Comparison of ENCODE assay signal across 26 cellular contexts in the genomic region with DNA sequence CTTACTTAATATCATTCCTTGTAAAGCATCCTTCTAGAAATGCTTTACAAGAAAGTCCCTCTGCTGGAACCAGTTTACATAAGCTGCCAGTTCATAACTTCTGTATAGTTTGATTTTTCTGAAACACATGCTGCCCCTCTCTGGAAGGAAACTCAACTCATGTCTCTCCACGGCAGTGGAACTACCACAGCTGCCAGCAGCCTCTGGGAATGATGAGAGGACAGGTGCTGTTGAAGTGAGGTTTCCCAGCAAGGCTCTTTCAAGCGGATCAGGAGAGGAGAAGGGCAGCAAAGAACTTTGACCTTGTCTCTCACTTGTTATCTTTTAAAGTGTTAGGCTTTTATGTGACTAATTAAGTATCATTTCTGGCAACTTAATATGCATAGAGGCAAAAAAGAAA. TPM values are rescaled to one million over a fixed set of nuclear protein-coding genes. Genes with fewer than 3 reads are reported as not detected.
DNase-seq lines count a peak whose midpoint lies in the region; ATAC-seq, FAIRE-seq and TF ChIP-seq lines count a peak whose summit lies in the region.
"Had no signal": no experiment of that assay in that cellular context is flagged by ENCODE, and none has a peak within 500 bp of the region (broad histone marks: within the 10 kb centered on the region; RNA-seq: fewer than 3 reads in every experiment).

No MANE protein-coding gene starts in this region.

- TF ChIP-seq POLR2A in body of pancreas (IDR thresholded peaks at IDR 0.05) = peak in 1 of 3 donors; percentile 25

- H3K4me1 ChIP-seq in HUES6 (ENCODE audit: control insufficient read depth, insufficient read depth, low read length) (peaks cover 13% of the 10 kb centered on the region; the same call in 1 of the 2 replicates), body of pancreas (peaks cover 14% of the 10 kb centered on the region), pancreas (peaks cover 4 to 14% (median 5%) of the 10 kb centered on the region in 3 donors)

- H3K9me3 Mint-ChIP-seq in HFFc6 = no peaks in the 10 kb centered on the region
- H3K9me3 Mint-ChIP-seq: IgD-negative memory B cell had no signal

- no peak overlapping the region for H3K9ac ChIP-seq in HUES6 (ENCODE audit: low read length)
- H3K9ac ChIP-seq: KMS-11 had no signal

- H3K27me3 Mint-ChIP-seq in HFFc6 (ENCODE audit: insufficient read depth) = no peaks in the 10 kb centered on the region

- H3K4me3 ChIP-seq in HUES6 (ENCODE audit: low read depth, low read length) = peak overlapping the region; percentile 41; the same call in 1 of the 2 replicates
- no peak overlapping the region for H3K4me3 ChIP-seq in body of pancreas
- H3K4me3 ChIP-seq in pancreas = no peak overlapping the region
- H3K4me3 ChIP-seq: SJSA1 had no signal

- FAIRE-seq in pancreas (lab: Jason Lieb, UNC) = no peak
- FAIRE-seq: D721Med, G401.6 had no signal

- TF ChIP-seq CTCF in body of pancreas (IDR thresholded peaks at IDR 0.05) (peak in 1 of 7 experiments; percentile 1), pancreas (IDR thresholded peaks at IDR 0.05) (no peak), HFFc6 (IDR thresholded peaks at IDR 0.05) (no peak)

- H3K36me3 ChIP-seq in HUES6 (ENCODE audit: control insufficient read depth, insufficient read depth, low read length) (peaks cover 51% of the 10 kb centered on the region; the same call in 1 of the 2 replicates), body of pancreas (replicated peaks in 1 of 2; ENCODE audit: insufficient read depth in 1 of 2, low read depth in 2 of 2) (no peaks in the 10 kb centered on the region), pancreas (no peaks in the 10 kb centered on the region)
- H3K36me3 ChIP-seq: SJSA1 had no signal

- no peaks in the 10 kb centered on the region for H3K36me3 Mint-ChIP-seq in HFFc6 (ENCODE audit: low read depth)
- H3K36me3 Mint-ChIP-seq: CD14-positive monocyte, IgD-negative memory B cell had no signal

- 25 to 40% methylated on average over 2 of the region's 2 CpGs for WGBS in body of pancreas, 2 donors
- 7 to 13% methylated on average over 2 of the region's 2 CpGs for WGBS in pancreas, 2 donors

- H3K27ac ChIP-seq in HUES6 (ENCODE audit: low read depth, low read length) = no peak overlapping the region
- peak overlapping the region in 2 of 4 donors; percentile 69 to 71 for H3K27ac ChIP-seq in body of pancreas
- H3K27ac ChIP-seq in pancreas = peak overlapping the region in 2 of 4 donors; percentile 50 to 64
- H3K27ac ChIP-seq: 22Rv1, KMS-11, SJSA1 had no signal

- no peak overlapping the region for H3K27ac Mint-ChIP-seq in HFFc6
- H3K27ac Mint-ChIP-seq: B cell, IgD-negative memory B cell had no signal

- ATAC-seq in body of pancreas (peak; percentile 88), pancreas (peak; percentile 84 to 92 (median 91)), HG03571 (IDR thresholded peaks at IDR 0.05; ENCODE audit: unreplicated experiment) (no peak)

- H3K9me3 ChIP-seq in HUES6 (ENCODE audit: control insufficient read depth, insufficient read depth, low read depth, low read length) = peaks cover 5% of the 10 kb centered on the region; the same call in 1 of the 2 replicates
- H3K9me3 ChIP-seq in body of pancreas = no peaks in the 10 kb centered on the region
- no peaks in the 10 kb centered on the region for H3K9me3 ChIP-seq in pancreas
- H3K9me3 ChIP-seq: SJSA1 had no signal

- intact Hi-C loops in body of pancreas (cut with DNase I) (no loop called here), pancreas (cut with DNase I) (no loop called here)

- no peak overlapping the region for H3K4me3 Mint-ChIP-seq in HFFc6
- H3K4me3 Mint-ChIP-seq: B cell, CD14-positive monocyte, IgD-negative memory B cell had no signal

- DNase-seq in DMS53 (lab: John Stamatoyannopoulos, UW) (peak; percentile 45), DMS53 treated with DMSO at 0.1 percent for 48 hours (lab: John Stamatoyannopoulos, UW; ENCODE audit: unreplicated experiment) (no peak), body of pancreas (peak; percentile 69 to 85 (median 76)), pancreas (peak in 5 of 6 donors; percentile 50 to 78 (median 64)), HFFc6 (no peak)
- DNase-seq in activated naive CD4-positive, alpha-beta T cell treated with anti-CD3 and anti-CD28 coated beads, Interleukin-2, amount 50 U/mL, for 16 hours = no peak
- DNase-seq: H7; NCI-H1048; NCI-H1436; NCI-H187; NCI-H2081 treated with DMSO at 0.1 percent for 48 hours; NCI-H524; NCI-H748 treated with DMSO at 0.1 percent for 48 hours; NK-92 treated with Interleukin-12 subunit alpha and Interleukin-12 subunit beta, amount 100 ng/mL, for 24 hours; Right ventricle myocardium superior; RPMI8226 had no signal

- H3K27me3 ChIP-seq in HUES6 (ENCODE audit: control insufficient read depth, insufficient read depth, low read length) = no peaks in the 10 kb centered on the region
- H3K27me3 ChIP-seq in body of pancreas = no peaks in the 10 kb centered on the region
- no peaks in the 10 kb centered on the region for H3K27me3 ChIP-seq in pancreas
- H3K27me3 ChIP-seq: SJSA1 had no signal

- peaks cover 2% of the 10 kb centered on the region; the same call in 1 of the 2 replicates for H3K4me1 Mint-ChIP-seq in HFFc6 (ENCODE audit: low read depth)
- H3K4me1 Mint-ChIP-seq: B cell had no signal

RNA-seq across cellular contexts. Expression of a gene that starts 7.3 kb away (rescaled TPM):
- total RNA-seq in body of pancreas = 1 to 10 TPM; 3.1 to 5.6 TPM
- total RNA-seq in pancreas = 10 to 100 TPM in 3 of 6 donors, 1 to 10 TPM in 3; 7.1 to 32.4 (median 9.3) TPM
- 1 to 10 TPM; 1.4 to 2.9 TPM for polyA plus RNA-seq in pancreas
- total RNA-seq in HFFc6 (2021; fragmentation: NEBNext Ultra II Directional; extraction: Animal tissue kit (Norgen Biotek cat#: 25700)) = under 1 TPM in 5 of 6 experiments, not detected in 1; 0.11 to 0.28 (median 0.23) TPM

RNA-seq across cellular contexts. Expression of a gene that starts 36.6 kb away (rescaled TPM):
- total RNA-seq in body of pancreas = 1 to 10 TPM in 1 of 2 donors, under 1 TPM in 1; 0.52 to 7.3 TPM
- total RNA-seq in pancreas = 1 to 10 TPM in 1 of 6 donors, under 1 TPM in 5; 0.19 to 2.2 (median 0.53) TPM
- polyA plus RNA-seq in pancreas = 1 to 10 TPM in 1 of 2 donors, under 1 TPM in 1; 0.66 to 2.2 TPM
- total RNA-seq in HFFc6 (2021; fragmentation: NEBNext Ultra II Directional; extraction: Animal tissue kit (Norgen Biotek cat#: 25700)) = not detected
- total RNA-seq: B cell, Right ventricle myocardium superior had no signal
- polyA plus RNA-seq: CD14-positive monocyte had no signal

Comparison
In these comparisons a context has a peak if more than half of its experiments do, and no peak if none do; other contexts are left out.
1. DNase-seq: peak in DMS53 (single experiment), body of pancreas (4 of 4) and pancreas (5 of 6); none in DMS53 treated with DMSO at 0.1 percent for 48 hours (single experiment), HFFc6 (single experiment) and activated naive CD4-positive, alpha-beta T cell treated with anti-CD3 and anti-CD28 coated beads, Interleukin-2, amount 50 U/mL, for 16 hours (single experiment).